Comparison of ENCODE assay signal across 7 cellular contexts in the genomic region with DNA sequence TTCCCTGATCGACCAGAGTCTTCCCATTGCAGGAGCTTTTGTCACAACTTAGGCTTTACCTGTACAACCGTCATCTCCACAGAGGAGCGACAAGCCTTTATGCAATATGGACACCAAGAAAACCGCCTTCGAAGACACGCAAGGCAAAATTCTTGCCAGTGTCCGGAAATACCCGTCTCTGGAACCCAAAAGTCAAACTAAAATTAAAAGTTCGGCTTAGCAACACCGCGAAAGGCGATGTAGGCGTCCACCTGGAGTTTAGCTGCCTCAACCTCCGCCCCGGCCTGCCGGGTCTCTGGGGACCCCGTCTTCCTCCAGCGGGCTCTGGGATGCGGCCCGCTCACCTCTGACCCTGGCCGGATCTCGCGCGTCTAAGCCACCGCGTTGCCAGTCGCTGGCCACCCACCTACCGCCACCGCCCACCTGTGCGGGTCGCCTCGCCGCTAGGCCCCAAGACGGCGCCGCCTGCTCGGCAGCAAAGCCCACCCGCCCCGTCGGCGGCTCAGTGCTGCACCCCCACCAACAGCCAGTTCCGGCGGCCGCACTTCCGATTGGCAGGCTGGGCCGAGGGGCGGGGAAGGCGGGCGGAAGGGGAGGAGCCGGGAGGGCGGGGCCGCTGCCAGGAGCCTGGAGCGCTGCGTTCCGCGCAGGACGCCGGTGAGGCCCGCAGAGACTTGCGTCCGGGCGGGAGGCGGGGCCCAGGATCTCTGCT. TPM values are rescaled to one million over a fixed set of nuclear protein-coding genes. Genes with fewer than 3 reads are reported as not detected.
DNase-seq lines count a peak whose midpoint lies in the region; ATAC-seq and TF ChIP-seq lines count a peak whose summit lies in the region.

A gene (minus strand): TSS at position 553 of the 712 bp plus-strand sequence. CDS start 8,198 bp downstream, outside the sequence.

- H3K27ac ChIP-seq in hepatocyte: peak within 1 kb of the TSS; percentile 96

- H3K9me2 ChIP-seq in hepatocyte (replicated peaks; ENCODE audit: insufficient read depth): no peaks in the 10 kb centered on the region

- WGBS in hepatocyte (ENCODE audit: low lambda C conversion rate, missing lambda C conversion rate): under 1% methylated on average over 40 of the region's 63 CpGs

- TF ChIP-seq CTCF in hepatocyte (IDR thresholded peaks at IDR 0.05; ENCODE audit: poor library complexity): no peak

- no peaks in the 10 kb centered on the region for H4K20me1 ChIP-seq in hepatocyte (ENCODE audit: insufficient read depth, poor library complexity, severe bottlenecking)

- no peaks in the 10 kb centered on the region for H3K9me3 ChIP-seq in hepatocyte (ENCODE audit: low read depth)

- peak within 1 kb of the TSS; percentile 83 for H3K4me3 ChIP-seq in hepatocyte

- peak; percentile 14 for DNase-seq in NCI-H2081 treated with DMSO at 0.1 percent for 48 hours (lab: John Stamatoyannopoulos, UW)
- DNase-seq in T1000 (lab: John Stamatoyannopoulos, UW): peak; percentile 79
- peak; percentile 98 for DNase-seq in astrocyte of the hippocampus (ENCODE audit: low read depth, low spot score)
- peak; percentile 96 for DNase-seq in hepatocyte (ENCODE audit: low spot score)
- DNase-seq in retina: peak; percentile 95

- peaks cover 3% of the 10 kb centered on the region for H3K27me3 ChIP-seq in hepatocyte

- peak within 1 kb of the TSS; percentile 83 for H2AFZ ChIP-seq in hepatocyte

- peaks cover 45% of the 10 kb centered on the region for H3K79me2 ChIP-seq in hepatocyte

- ATAC-seq in GM18517 (IDR thresholded peaks at IDR 0.05; ENCODE audit: unreplicated experiment) (peak; percentile 92), HG03025 (IDR thresholded peaks at IDR 0.05; ENCODE audit: low FRiP score, unreplicated experiment) (peak; percentile 98)

- H3K4me1 ChIP-seq in hepatocyte (ENCODE audit: insufficient read depth): peaks cover 9% of the 10 kb centered on the region

- no peaks in the 10 kb centered on the region for H3K36me3 ChIP-seq in hepatocyte (replicated peaks; ENCODE audit: insufficient read depth, low read depth)

- peak within 1 kb of the TSS; percentile 79 for H3K4me2 ChIP-seq in hepatocyte

RNA-seq across cellular contexts. Expression of the gene that starts here (rescaled TPM):
- 49.8 and 58.3 TPM in 2 replicates for total RNA-seq in hepatocyte
- polyA plus RNA-seq in hepatocyte: 45.4 and 47.5 TPM in 2 replicates

Comparison
In these comparisons a context has a peak if more than half of its experiments do, and no peak if none do; other contexts are left out.
1. Peak in every context shown above with its lines: DNase-seq, ATAC-seq, H3K4me3 ChIP-seq and H3K27ac ChIP-seq.
2. DNase-seq: peak in every context shown above with its lines; median percentile 98 in astrocyte of the hippocampus; 96 in hepatocyte; 95 in retina; 79 in T1000; 14 in NCI-H2081 treated with DMSO at 0.1 percent for 48 hours.